ENCODE assay signal across 11 cellular contexts in genomic region chr3:15295506-15295905, GRCh38. TPM values are rescaled to one million over a fixed set of nuclear protein-coding genes. Genes with fewer than 3 reads are reported as not detected.
A peak's percentile ranks its signal among the peaks of the same experiment; 100 is the strongest.
DNase-seq lines count a peak whose midpoint lies in the region; ATAC-seq and TF ChIP-seq lines count a peak whose summit lies in the region.
"Had no signal": no experiment of that assay in that cellular context is flagged by ENCODE, and none has a peak within 500 bp of the region (broad histone marks: within the 10 kb centered on the region; RNA-seq: fewer than 3 reads in every experiment).

No MANE protein-coding gene starts in this region.

- H3K9me3 Mint-ChIP-seq in CD4-positive, CD25-positive, alpha-beta regulatory T cell: peaks cover 0 to 5% (median 0%) of the 10 kb centered on the region in 7 donors
- no peaks in the 10 kb centered on the region for H3K9me3 Mint-ChIP-seq in osteocyte (ENCODE audit: unreplicated experiment)

- peaks cover 47% of the 10 kb centered on the region for H4K20me1 ChIP-seq in osteoblast (ENCODE audit: insufficient read depth, low read length)

- H3K4me1 Mint-ChIP-seq in CD4-positive, CD25-positive, alpha-beta regulatory T cell: peaks cover 16 to 78% (median 61%) of the 10 kb centered on the region in 4 donors
- H3K4me1 Mint-ChIP-seq in osteocyte (ENCODE audit: unreplicated experiment): peaks cover 9% of the 10 kb centered on the region

- peak overlapping the region in 1 of 4 donors; percentile 23 for H3K4me3 Mint-ChIP-seq in CD4-positive, CD25-positive, alpha-beta regulatory T cell
- no peak overlapping the region for H3K4me3 Mint-ChIP-seq in osteocyte (ENCODE audit: unreplicated experiment)

- no peak for DNase-seq in CD4-positive, CD25-positive, alpha-beta regulatory T cell
- peak; percentile 93 for DNase-seq in NOMO-1 treated with DMSO at 0.1 percent for 48 hours (lab: John Stamatoyannopoulos, UW; ENCODE audit: unreplicated experiment)
- DNase-seq in epithelial cell of esophagus (ENCODE audit: low read depth): peak; percentile 22
- DNase-seq in osteoblast (ENCODE audit: insufficient read length, low spot score, missing footprints): peak; percentile 87
- DNase-seq in osteocyte (ENCODE audit: extremely low spot score, unreplicated experiment): no peak
- DNase-seq in hippocampal formation (lab: John Stamatoyannopoulos, UW): no peak
- no peak for DNase-seq in stimulated activated naive CD4-positive, alpha-beta T cell treated with Interleukin-2 at 50 U/mL for 16 hours (lab: John Stamatoyannopoulos, UW)
- DNase-seq: central memory CD4-positive, alpha-beta T cell; DND-41; NCI-H1048 had no signal

- peaks cover 12% of the 10 kb centered on the region for H3K36me3 ChIP-seq in CD4-positive, CD25-positive, alpha-beta regulatory T cell (ENCODE audit: control insufficient read depth, insufficient read depth, low read length)
- no peaks in the 10 kb centered on the region for H3K36me3 ChIP-seq in osteoblast (ENCODE audit: insufficient read depth, low read length)

- H2AFZ ChIP-seq in osteoblast (ENCODE audit: low read length): no peak overlapping the region

- H3K36me3 Mint-ChIP-seq in CD4-positive, CD25-positive, alpha-beta regulatory T cell: peaks cover 29% of the 10 kb centered on the region
- H3K36me3 Mint-ChIP-seq in osteocyte (ENCODE audit: unreplicated experiment): no peaks in the 10 kb centered on the region

- no peak overlapping the region for H3K27ac ChIP-seq in CD4-positive, CD25-positive, alpha-beta regulatory T cell (ENCODE audit: insufficient read depth, low read length, poor library complexity, severe bottlenecking)
- peak overlapping the region; percentile 47 for H3K27ac ChIP-seq in osteoblast (ENCODE audit: low read depth, low read length)

- TF ChIP-seq CTCF in epithelial cell of esophagus (IDR thresholded peaks at IDR 0.05; ENCODE audit: insufficient read depth, low read depth, low read length, missing control alignments) (no peak), osteoblast (IDR thresholded peaks at IDR 0.05; ENCODE audit: extremely low read depth, low read depth, low read length) (no peak), osteocyte (IDR thresholded peaks at IDR 0.05) (no peak)

- H3K4me1 ChIP-seq in CD4-positive, CD25-positive, alpha-beta regulatory T cell (ENCODE audit: control insufficient read depth, insufficient read depth, low read length, poor library complexity, severe bottlenecking): peaks cover 68% of the 10 kb centered on the region
- H3K4me1 ChIP-seq in osteoblast (ENCODE audit: insufficient read depth, low read length): peaks cover 16% of the 10 kb centered on the region

- no peaks in the 10 kb centered on the region for H3K9me3 ChIP-seq in CD4-positive, CD25-positive, alpha-beta regulatory T cell (ENCODE audit: control insufficient read depth in 2 of 2, low read length in 2 of 2)
- H3K9me3 ChIP-seq in osteoblast (ENCODE audit: low read depth, low read length): no peaks in the 10 kb centered on the region

- peaks cover 5% of the 10 kb centered on the region for H3K27me3 Mint-ChIP-seq in CD4-positive, CD25-positive, alpha-beta regulatory T cell
- H3K27me3 Mint-ChIP-seq in osteocyte (ENCODE audit: unreplicated experiment): no peaks in the 10 kb centered on the region

- no peaks in the 10 kb centered on the region for H3K27me3 ChIP-seq in CD4-positive, CD25-positive, alpha-beta regulatory T cell (ENCODE audit: control insufficient read depth, insufficient read depth, low read length)
- H3K27me3 ChIP-seq in osteoblast (ENCODE audit: insufficient read depth, low read length): no peaks in the 10 kb centered on the region

- H3K4me3 ChIP-seq in CD4-positive, CD25-positive, alpha-beta regulatory T cell (ENCODE audit: low read depth, low read length): no peak overlapping the region
- H3K4me3 ChIP-seq in epithelial cell of esophagus (ENCODE audit: low read length) (no peak overlapping the region), osteoblast (ENCODE audit: insufficient read depth, low read length) (no peak overlapping the region)

- H3K27ac Mint-ChIP-seq in CD4-positive, CD25-positive, alpha-beta regulatory T cell: peak overlapping the region in 2 of 3 donors; percentile 10 to 35
- no peak overlapping the region for H3K27ac Mint-ChIP-seq in osteocyte (ENCODE audit: unreplicated experiment)

- peaks cover 64% of the 10 kb centered on the region for H3K79me2 ChIP-seq in osteoblast (ENCODE audit: insufficient read depth, low read length)

- no peak overlapping the region for H3K4me2 ChIP-seq in osteoblast (ENCODE audit: insufficient read depth, low read length)

- ATAC-seq in CD4-positive, CD25-positive, alpha-beta regulatory T cell (ENCODE audit: low read depth in 2 of 2): no peak
- ATAC-seq in GM18909 (IDR thresholded peaks at IDR 0.05; ENCODE audit: poor library complexity, unreplicated experiment): no peak

RNA-seq across cellular contexts. Expression of gene SH3BP5, which starts 36.9 kb away (rescaled TPM):
- total RNA-seq in CD4-positive, CD25-positive, alpha-beta regulatory T cell: 68.6 TPM
- polyA plus RNA-seq in CD4-positive, CD25-positive, alpha-beta regulatory T cell: 10 to 100 TPM; 24.7 to 40.1 (median 31.6) TPM
- total RNA-seq in osteoblast (65.4 and 67.3 TPM in 2 replicates), osteocyte (4.5 and 5.9 TPM in 2 replicates)

Comparison
In these comparisons a context has a peak if more than half of its experiments do, and no peak if none do; other contexts are left out.
1. DNase-seq: peak in NOMO-1 treated with DMSO at 0.1 percent for 48 hours (single experiment), epithelial cell of esophagus (single experiment) and osteoblast (single experiment); none in CD4-positive, CD25-positive, alpha-beta regulatory T cell (0 of 3), osteocyte (single experiment), hippocampal formation (0 of 2) and stimulated activated naive CD4-positive, alpha-beta T cell treated with Interleukin-2 at 50 U/mL for 16 hours (single experiment).